In genomic region chr1:84078108-84078823, GRCh38 we compare ENCODE assay signal across 8 cellular contexts.
DNase-seq lines count a peak whose midpoint lies in the region; ATAC-seq, FAIRE-seq and TF ChIP-seq lines count a peak whose summit lies in the region.

No MANE protein-coding gene starts in this region.

- DNase-seq in NCI-H526 (lab: John Stamatoyannopoulos, UW) (peak; percentile 69 to 70), breast epithelium (ENCODE audit: low spot score in 2 of 2) (peak in 1 of 2 donors; percentile 58), kidney (peak; percentile 83), spleen (peak; percentile 90), SHP77 treated with DMSO at 0.1 percent for 48 hours (lab: John Stamatoyannopoulos, UW) (no peak)

- H3K9ac ChIP-seq in BLaER1 treated with 17β-estradiol and CSF1 and Interleukin-3, amounts not matched to agents 10 nM and 100 nM, result peak overlapping the region; percentile 64 to 81 (median 77); a peak in 21 of 22 replicates
- peak overlapping the region in 1 of 2 donors; percentile 69 for H3K9ac ChIP-seq in kidney (ENCODE audit: low read length in 2 of 2)

- no peak for TF ChIP-seq CTCF in breast epithelium (IDR thresholded peaks at IDR 0.05)
- no peak for TF ChIP-seq CTCF in kidney (IDR thresholded peaks at IDR 0.05; ENCODE audit: borderline replicate concordance, extremely low read depth, insufficient read depth)
- no peak for TF ChIP-seq CTCF in spleen (IDR thresholded peaks at IDR 0.05 in 8 of 11, conservative IDR thresholded peaks at IDR 0.05 in 3 of 11)

- no peaks in the 10 kb centered on the region for H4K20me1 ChIP-seq in BLaER1 treated with 17β-estradiol and CSF1 and Interleukin-3, amounts not matched to agents 10 nM and 100 nM

- H3K4me1 ChIP-seq in BLaER1 treated with 17β-estradiol and CSF1 and Interleukin-3, amounts not matched to agents 10 nM and 100 nM, result peaks cover 0 to 4% (median 0%) of the 10 kb centered on the region in 10 experiments; a peak in 1 of 20 replicates
- no peaks in the 10 kb centered on the region for H3K4me1 ChIP-seq in breast epithelium
- peaks cover 0 to 2% of the 10 kb centered on the region in 2 donors for H3K4me1 ChIP-seq in kidney (ENCODE audit: control insufficient read depth in 1 of 2, insufficient read depth in 1 of 2, low read depth in 1 of 2, low read length in 2 of 2)
- H3K4me1 ChIP-seq in spleen, result peaks cover 0 to 32% (median 22%) of the 10 kb centered on the region in 6 donors

- FAIRE-seq in kidney (lab: Jason Lieb, UNC), result no peak

- H3K9me3 ChIP-seq in BLaER1 treated with 17β-estradiol and CSF1 and Interleukin-3, amounts not matched to agents 10 nM and 100 nM (replicated peaks in 1 of 11), result peaks cover 6 to 16% (median 13%) of the 10 kb centered on the region in 11 experiments; a peak in 20 of 22 replicates
- no peaks in the 10 kb centered on the region for H3K9me3 ChIP-seq in breast epithelium
- no peaks in the 10 kb centered on the region for H3K9me3 ChIP-seq in kidney (ENCODE audit: control insufficient read depth in 1 of 2, low read length in 2 of 2)
- no peaks in the 10 kb centered on the region for H3K9me3 ChIP-seq in spleen

- H3K4me2 ChIP-seq in BLaER1 treated with 17β-estradiol and CSF1 and Interleukin-3, amounts not matched to agents 10 nM and 100 nM, result peak overlapping the region; percentile 57 to 79 (median 74)

- no peaks in the 10 kb centered on the region for H3K36me3 ChIP-seq in BLaER1 treated with 17β-estradiol and CSF1 and Interleukin-3, amounts not matched to agents 10 nM and 100 nM
- H3K36me3 ChIP-seq in breast epithelium (no peaks in the 10 kb centered on the region), kidney (ENCODE audit: control insufficient read depth in 1 of 2, insufficient read depth in 2 of 2, low read length in 2 of 2) (no peaks in the 10 kb centered on the region), spleen (no peaks in the 10 kb centered on the region)

- TF ChIP-seq POLR2A in breast epithelium (IDR thresholded peaks at IDR 0.05), result no peak
- TF ChIP-seq POLR2A in spleen (IDR thresholded peaks at IDR 0.05), result no peak

- no peaks in the 10 kb centered on the region for H3K27me3 ChIP-seq in BLaER1 treated with 17β-estradiol and CSF1 and Interleukin-3, amounts not matched to agents 10 nM and 100 nM
- no peaks in the 10 kb centered on the region for H3K27me3 ChIP-seq in breast epithelium
- H3K27me3 ChIP-seq in spleen (replicated peaks in 1 of 7), result peaks cover 0 to 9% (median 0%) of the 10 kb centered on the region in 7 donors

- peak overlapping the region; percentile 65 to 80 (median 74) for H3K4me3 ChIP-seq in BLaER1 treated with 17β-estradiol and CSF1 and Interleukin-3, amounts not matched to agents 10 nM and 100 nM
- peak overlapping the region; percentile 79 to 85 (median 84) for H3K4me3 ChIP-seq in breast epithelium
- peak overlapping the region; percentile 73 to 84 for H3K4me3 ChIP-seq in kidney (ENCODE audit: low read length in 2 of 2)
- H3K4me3 ChIP-seq in spleen, result peak overlapping the region; percentile 75 to 92 (median 83)

- ATAC-seq in GM18511 (IDR thresholded peaks at IDR 0.05; ENCODE audit: unreplicated experiment) (peak; percentile 46), HG02938 (IDR thresholded peaks at IDR 0.05; ENCODE audit: unreplicated experiment) (peak; percentile 47)

- intact Hi-C loops in breast epithelium (cut with DNase I; ENCODE audit: low total_unique reads) (no loop called here), kidney (cut with DNase I) (no loop called here), spleen (cut with DNase I; ENCODE audit: low total_unique reads) (no loop called here)

- H3K27ac ChIP-seq in BLaER1 treated with 17β-estradiol and CSF1 and Interleukin-3, amounts not matched to agents 10 nM and 100 nM, result peak overlapping the region in 10 of 11 experiments; percentile 0 to 76 (median 67); a peak in 19 of 22 replicates
- peak overlapping the region; percentile 79 to 84 for H3K27ac ChIP-seq in breast epithelium
- peak overlapping the region in 1 of 2 donors; percentile 70 for H3K27ac ChIP-seq in kidney (ENCODE audit: low read depth in 2 of 2, low read length in 2 of 2)
- H3K27ac ChIP-seq in spleen, result peak overlapping the region; percentile 77 to 91 (median 90)

- whole genome bisulfite sequencing in spleen, 5 donors, result 1 to 3% (median 1%) methylated on average over 32 to 60 of the region's 60 CpGs
